ENCODE assay signal across 23 cellular contexts in genomic region chr13:112734696-112735547, GRCh38. TPM values are rescaled to one million over a fixed set of nuclear protein-coding genes. Genes with fewer than 3 reads are reported as not detected.
A peak's percentile ranks its signal among the peaks of the same experiment; 100 is the strongest.
DNase-seq lines count a peak whose midpoint lies in the region; TF ChIP-seq lines count a peak whose summit lies in the region.
"Had no signal": no experiment of that assay in that cellular context is flagged by ENCODE, and none has a peak within 500 bp of the region (broad histone marks: within the 10 kb centered on the region; RNA-seq: fewer than 3 reads in every experiment).

No MANE protein-coding gene starts in this region.

- H3K36me3 Mint-ChIP-seq in endothelial cell (ENCODE audit: low read depth, unreplicated experiment): peaks cover 21% of the 10 kb centered on the region
- H3K36me3 Mint-ChIP-seq: natural killer cell had no signal

- H3K4me1 ChIP-seq in HUES48 (ENCODE audit: control insufficient read depth, insufficient read depth, low read length): peaks cover 50% of the 10 kb centered on the region
- no peaks in the 10 kb centered on the region for H3K4me1 ChIP-seq in osteoblast (ENCODE audit: insufficient read depth, low read length)

- peaks cover 50% of the 10 kb centered on the region for H3K4me1 Mint-ChIP-seq in endothelial cell (ENCODE audit: unreplicated experiment)

- no peaks in the 10 kb centered on the region for H3K36me3 ChIP-seq in HUES48 (ENCODE audit: control insufficient read depth, insufficient read depth, low read length)
- no peaks in the 10 kb centered on the region for H3K36me3 ChIP-seq in osteoblast (ENCODE audit: insufficient read depth, low read length)
- H3K36me3 ChIP-seq: uterus had no signal

- peaks cover 6% of the 10 kb centered on the region for H4K20me1 ChIP-seq in osteoblast (ENCODE audit: insufficient read depth, low read length)

- peak overlapping the region; percentile 82 for H3K27ac Mint-ChIP-seq in endothelial cell (ENCODE audit: unreplicated experiment)
- H3K27ac Mint-ChIP-seq: CD4-positive, alpha-beta memory T cell; natural killer cell; T-cell had no signal

- H3K27me3 Mint-ChIP-seq in endothelial cell (ENCODE audit: unreplicated experiment): peaks cover 6% of the 10 kb centered on the region
- H3K27me3 Mint-ChIP-seq: CD4-positive, alpha-beta memory T cell; central memory CD8-positive, alpha-beta T cell; T-cell had no signal

- H3K4me3 Mint-ChIP-seq in endothelial cell (ENCODE audit: unreplicated experiment): no peak overlapping the region
- H3K4me3 Mint-ChIP-seq: CD4-positive, alpha-beta memory T cell; central memory CD8-positive, alpha-beta T cell; natural killer cell; T-cell had no signal

- H3K9ac ChIP-seq in HUES48 (ENCODE audit: low read depth, low read length): no peak overlapping the region

- H3K4me3 ChIP-seq in HUES48 (ENCODE audit: low read depth, low read length) (peak overlapping the region; percentile 5; the same call in 1 of the 2 replicates), osteoblast (ENCODE audit: insufficient read depth, low read length) (no peak overlapping the region)
- H3K4me3 ChIP-seq: uterus had no signal

- peak overlapping the region; percentile 80 for H3K27ac ChIP-seq in HUES48 (ENCODE audit: low read depth, low read length)
- no peak overlapping the region for H3K27ac ChIP-seq in osteoblast (ENCODE audit: low read depth, low read length)

- DNase-seq in EH (ENCODE audit: low read depth) (peak; percentile 65), endothelial cell (ENCODE audit: low spot score) (no peak), osteoblast (ENCODE audit: insufficient read length, low spot score, missing footprints) (peak; percentile 34), HuH-7 (ENCODE audit: low spot score) (no peak), activated gamma-delta T cell (lab: John Stamatoyannopoulos, UW) (no peak), cerebellum (ENCODE audit: low spot score) (no peak)
- DNase-seq: activated CD4-positive, alpha-beta T cell treated with anti-CD3 and anti-CD28 coated beads for 1 hour; activated naive CD4-positive, alpha-beta T cell treated with anti-CD3 and anti-CD28 coated beads, Interleukin-2, amount 50 U/mL, for 16 hours; activated T-cell treated with anti-CD3 and anti-CD28 coated beads, Interleukin-2, amount 50 U/mL, for 1 hour; anterior cingulate cortex; CD4-positive, alpha-beta memory T cell; DMS 273 treated with DMSO at 0.1 percent for 48 hours; erythroblast; GF-D8; Kasumi-1; midbrain; natural killer cell; NCI-H187 treated with DMSO at 0.1 percent for 48 hours; NCI-H82; T-cell; uterus had no signal

- H3K9me3 Mint-ChIP-seq in endothelial cell (ENCODE audit: unreplicated experiment): no peaks in the 10 kb centered on the region
- H3K9me3 Mint-ChIP-seq: CD4-positive, alpha-beta memory T cell; central memory CD8-positive, alpha-beta T cell; natural killer cell; T-cell had no signal

- H3K27me3 ChIP-seq in HUES48 (ENCODE audit: control insufficient read depth, insufficient read depth, low read length): no peaks in the 10 kb centered on the region
- H3K27me3 ChIP-seq in osteoblast (ENCODE audit: insufficient read depth, low read length): no peaks in the 10 kb centered on the region
- H3K27me3 ChIP-seq: uterus had no signal

- H2AFZ ChIP-seq in osteoblast (ENCODE audit: low read length): no peak overlapping the region

- no peak overlapping the region for H3K4me2 ChIP-seq in osteoblast (ENCODE audit: insufficient read depth, low read length)

- TF ChIP-seq CTCF in endothelial cell (IDR thresholded peaks at IDR 0.05; ENCODE audit: unreplicated experiment): no peak
- TF ChIP-seq CTCF in osteoblast (IDR thresholded peaks at IDR 0.05; ENCODE audit: extremely low read depth, low read depth, low read length): no peak

- H3K9me3 ChIP-seq in HUES48 (ENCODE audit: control insufficient read depth, insufficient read depth, low read length) (no peaks in the 10 kb centered on the region), osteoblast (ENCODE audit: low read depth, low read length) (no peaks in the 10 kb centered on the region)
- H3K9me3 ChIP-seq: uterus had no signal

- no peaks in the 10 kb centered on the region for H3K79me2 ChIP-seq in osteoblast (ENCODE audit: insufficient read depth, low read length)

RNA-seq across cellular contexts. Expression of gene ATP11A, which starts 45.1 kb away (rescaled TPM):
- 211 TPM for total RNA-seq in endothelial cell (ENCODE audit: unreplicated experiment)
- 7.6 and 7.7 TPM in 2 replicates for total RNA-seq in osteoblast
- 15.3 TPM for total RNA-seq in cerebellum

Comparison
In these comparisons a context has a peak if more than half of its experiments do, and no peak if none do; other contexts are left out.
1. DNase-seq: peak in EH (single experiment) and osteoblast (single experiment); none in endothelial cell (single experiment), HuH-7 (single experiment), activated gamma-delta T cell (single experiment) and cerebellum (single experiment).
2. RNA of gene ATP11A, which starts 45.1 kb away (total RNA-seq): 211 TPM in endothelial cell (single experiment); 15.3 TPM in cerebellum (single experiment) and 7.6 to 7.7 TPM in osteoblast; every median in the first group is over 10 times any median in the second.